Comparison of ENCODE assay signal across 11 cellular contexts in the genomic region with DNA sequence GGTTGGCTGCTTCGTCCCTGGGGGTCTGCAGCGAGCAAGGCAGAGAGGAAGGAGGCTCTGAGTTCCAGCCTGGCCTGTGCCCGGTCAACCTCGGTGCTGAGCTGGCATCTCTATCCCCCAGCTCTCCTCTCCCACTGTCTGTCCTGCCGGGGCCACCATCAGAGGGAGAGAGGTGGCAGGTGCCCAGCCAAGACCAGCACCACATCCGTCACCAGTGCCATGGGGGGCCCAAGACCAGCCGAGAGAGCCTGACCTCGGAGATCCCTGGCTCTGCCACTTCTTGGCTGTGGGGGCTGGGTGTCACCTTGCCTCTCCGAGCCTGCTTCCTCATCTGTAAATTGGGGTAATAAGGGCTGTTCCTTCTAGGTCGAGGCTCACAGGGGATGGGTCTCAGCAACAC. TPM values are rescaled to one million over a fixed set of nuclear protein-coding genes. Genes with fewer than 3 reads are reported as not detected.
A peak's percentile ranks its signal among the peaks of the same experiment; 100 is the strongest.
DNase-seq lines count a peak whose midpoint lies in the region; ATAC-seq and TF ChIP-seq lines count a peak whose summit lies in the region.
"Had no signal": no experiment of that assay in that cellular context is flagged by ENCODE, and none has a peak within 500 bp of the region (broad histone marks: within the 10 kb centered on the region; RNA-seq: fewer than 3 reads in every experiment).

No MANE protein-coding gene starts in this region.

- TF ChIP-seq CTCF in MM.1S (IDR thresholded peaks at IDR 0.05; ENCODE audit: low read length) (no peak), SK-N-SH (IDR thresholded peaks at IDR 0.05) (no peak)

- no peak for TF ChIP-seq EP300 in SK-N-SH (IDR thresholded peaks at IDR 0.05; ENCODE audit: borderline replicate concordance in 1 of 2, low read depth in 1 of 2, low read length in 1 of 2)

- H3K36me3 Mint-ChIP-seq in CD8-positive, alpha-beta memory T cell = no peaks in the 10 kb centered on the region
- H3K36me3 Mint-ChIP-seq in activated naive CD8-positive, alpha-beta T cell treated with anti-CD3 and anti-CD28 coated beads, Interleukin-2, amount 10 ng/mL, durations not matched to agents 7 days and 5 days = no peaks in the 10 kb centered on the region
- no peaks in the 10 kb centered on the region for H3K36me3 Mint-ChIP-seq in natural killer cell treated with Interleukin-12 subunit alpha and Interleukin-12 subunit beta and Interleukin-15 and Interleukin-18, amount 100 ng/mL, for 72 hours
- no peaks in the 10 kb centered on the region for H3K36me3 Mint-ChIP-seq in activated CD4-positive, alpha-beta memory T cell treated with anti-CD3 and anti-CD28 coated beads, Interleukin-2, amount 10 ng/mL, durations not matched to agents 7 days and 5 days (ENCODE audit: low read depth)

- no peaks in the 10 kb centered on the region for H3K36me3 ChIP-seq in CD8-positive, alpha-beta memory T cell (ENCODE audit: insufficient read depth, low read length)
- no peaks in the 10 kb centered on the region for H3K36me3 ChIP-seq in MM.1S (replicated peaks; ENCODE audit: insufficient read depth, low read length)
- H3K36me3 ChIP-seq in SK-N-SH (replicated peaks in 1 of 2; ENCODE audit: control insufficient read depth in 1 of 2, insufficient read depth in 2 of 2, low read length in 1 of 2) = no peaks in the 10 kb centered on the region

- no peaks in the 10 kb centered on the region for H3K9me3 Mint-ChIP-seq in CD8-positive, alpha-beta memory T cell
- H3K9me3 Mint-ChIP-seq in activated naive CD8-positive, alpha-beta T cell treated with anti-CD3 and anti-CD28 coated beads, Interleukin-2, amount 10 ng/mL, durations not matched to agents 7 days and 5 days = no peaks in the 10 kb centered on the region
- H3K9me3 Mint-ChIP-seq in natural killer cell treated with Interleukin-12 subunit alpha and Interleukin-12 subunit beta and Interleukin-15 and Interleukin-18, amount 100 ng/mL, for 72 hours = no peaks in the 10 kb centered on the region
- H3K9me3 Mint-ChIP-seq in activated CD4-positive, alpha-beta memory T cell treated with anti-CD3 and anti-CD28 coated beads, Interleukin-2, amount 10 ng/mL, durations not matched to agents 7 days and 5 days = no peaks in the 10 kb centered on the region

- H2AFZ ChIP-seq in MM.1S (ENCODE audit: low read length) (no peak overlapping the region), SK-N-SH (ENCODE audit: low read depth) (no peak overlapping the region)

- WGBS in SK-N-SH (ENCODE audit: low lambda C conversion rate) = 89% methylated on average over 7 of the region's 10 CpGs

- POLR2A ChIA-PET in CD8-positive, alpha-beta memory T cell (lab: Charles Lee) = interaction anchor here (0.6 kb wide), 2 partner anchors 71 to 223 kb away, joined by 3 to 17 read pairs; no protein-coding TSS in a partner anchor
- POLR2A ChIA-PET in activated naive CD8-positive, alpha-beta T cell treated with anti-CD3 and anti-CD28 coated beads, Interleukin-2, amount 10 ng/mL, durations not matched to agents 7 days and 5 days (lab: Charles Lee) = interaction anchor here (0.9 to 2.6 kb wide), 4 partner anchors 14 to 87 kb away, joined by 3 to 28 read pairs (median 4); a partner anchor contains a TSS
- POLR2A ChIA-PET in activated CD4-positive, alpha-beta memory T cell treated with anti-CD3 and anti-CD28 coated beads, Interleukin-2, amount 10 ng/mL, durations not matched to agents 7 days and 5 days (lab: Charles Lee) = interaction anchor here (1.0 to 4.5 kb wide), 2 partner anchors 12 to 47 kb away, joined by 3 to 24 read pairs; a partner anchor contains a TSS
- POLR2A ChIA-PET in SK-N-SH (lab: Yijun Ruan, JAX) = no interaction called here

- H4K20me1 ChIP-seq in MM.1S (ENCODE audit: insufficient read depth, low read length) = no peaks in the 10 kb centered on the region
- H4K20me1 ChIP-seq in SK-N-SH (ENCODE audit: insufficient read depth) = no peaks in the 10 kb centered on the region

- no peaks in the 10 kb centered on the region for H3K9me2 ChIP-seq in MM.1S (replicated peaks; ENCODE audit: insufficient read depth, low read length)
- H3K9me2 ChIP-seq in SK-N-SH = no peaks in the 10 kb centered on the region

- no peak for DNase-seq in CD8-positive, alpha-beta memory T cell
- DNase-seq in MM.1S = no peak
- no peak for DNase-seq in activated naive CD8-positive, alpha-beta T cell treated with anti-CD3 and anti-CD28 coated beads, Interleukin-2, amount 10 ng/mL, durations not matched to agents 7 days and 5 days
- DNase-seq in natural killer cell treated with Interleukin-12 subunit alpha and Interleukin-12 subunit beta and Interleukin-15 and Interleukin-18, amount 100 ng/mL, for 72 hours (ENCODE audit: low spot score) = no peak
- DNase-seq in NCI-H524 (lab: John Stamatoyannopoulos, UW) = no peak
- no peak for DNase-seq in activated CD4-positive, alpha-beta memory T cell treated with anti-CD3 and anti-CD28 coated beads, Interleukin-2, amount 10 ng/mL, durations not matched to agents 7 days and 5 days
- no peak for DNase-seq in SK-N-SH
- DNase-seq: DMS53, NCI-H1436 treated with DMSO at 0.1 percent for 48 hours had no signal

- no peaks in the 10 kb centered on the region for H3K27me3 ChIP-seq in CD8-positive, alpha-beta memory T cell (ENCODE audit: insufficient read depth, low read length, poor library complexity, severe bottlenecking)
- H3K27me3 ChIP-seq in MM.1S (replicated peaks; ENCODE audit: insufficient read depth, low read length) (no peaks in the 10 kb centered on the region), SK-N-SH (ENCODE audit: insufficient read depth) (no peaks in the 10 kb centered on the region)

- H3K79me2 ChIP-seq in MM.1S (ENCODE audit: low read length) = peaks cover 39% of the 10 kb centered on the region
- no peaks in the 10 kb centered on the region for H3K79me2 ChIP-seq in SK-N-SH (ENCODE audit: insufficient read depth)

- no peaks in the 10 kb centered on the region for H3K9me3 ChIP-seq in CD8-positive, alpha-beta memory T cell (ENCODE audit: low read length)
- H3K9me3 ChIP-seq in MM.1S (replicated peaks; ENCODE audit: insufficient read depth, low read length) = no peaks in the 10 kb centered on the region
- no peaks in the 10 kb centered on the region for H3K9me3 ChIP-seq in SK-N-SH

- peak overlapping the region in 3 of 7 donors; percentile 19 to 35 (median 23) for H3K4me3 Mint-ChIP-seq in CD8-positive, alpha-beta memory T cell
- H3K4me3 Mint-ChIP-seq in activated naive CD8-positive, alpha-beta T cell treated with anti-CD3 and anti-CD28 coated beads, Interleukin-2, amount 10 ng/mL, durations not matched to agents 7 days and 5 days = peak overlapping the region; percentile 44
- peak overlapping the region; percentile 54 for H3K4me3 Mint-ChIP-seq in natural killer cell treated with Interleukin-12 subunit alpha and Interleukin-12 subunit beta and Interleukin-15 and Interleukin-18, amount 100 ng/mL, for 72 hours
- H3K4me3 Mint-ChIP-seq in activated CD4-positive, alpha-beta memory T cell treated with anti-CD3 and anti-CD28 coated beads, Interleukin-2, amount 10 ng/mL, durations not matched to agents 7 days and 5 days = no peak overlapping the region

- peak overlapping the region in 6 of 8 donors; percentile 22 to 68 (median 34) for H3K27ac Mint-ChIP-seq in CD8-positive, alpha-beta memory T cell
- peak overlapping the region; percentile 82 for H3K27ac Mint-ChIP-seq in activated naive CD8-positive, alpha-beta T cell treated with anti-CD3 and anti-CD28 coated beads, Interleukin-2, amount 10 ng/mL, durations not matched to agents 7 days and 5 days
- peak overlapping the region; percentile 62 to 68 for H3K27ac Mint-ChIP-seq in natural killer cell treated with Interleukin-12 subunit alpha and Interleukin-12 subunit beta and Interleukin-15 and Interleukin-18, amount 100 ng/mL, for 72 hours
- no peak overlapping the region for H3K27ac Mint-ChIP-seq in activated CD4-positive, alpha-beta memory T cell treated with anti-CD3 and anti-CD28 coated beads, Interleukin-2, amount 10 ng/mL, durations not matched to agents 7 days and 5 days

- H3F3A ChIP-seq in MM.1S (ENCODE audit: insufficient read depth, low read length) (peaks cover 29% of the 10 kb centered on the region), SK-N-SH (replicated peaks; ENCODE audit: insufficient read depth) (no peaks in the 10 kb centered on the region)

- ATAC-seq in activated naive CD8-positive, alpha-beta T cell treated with anti-CD3 and anti-CD28 coated beads, Interleukin-2, amount 10 ng/mL, durations not matched to agents 7 days and 5 days (ENCODE audit: low read depth) = no peak
- ATAC-seq in natural killer cell treated with Interleukin-12 subunit alpha and Interleukin-12 subunit beta and Interleukin-15 and Interleukin-18, amount 100 ng/mL, for 72 hours = no peak
- no peak for ATAC-seq in GM19463 (IDR thresholded peaks at IDR 0.05; ENCODE audit: unreplicated experiment)

- H3K4me2 ChIP-seq in MM.1S (ENCODE audit: low read depth, low read length) = peak overlapping the region; percentile 96
- H3K4me2 ChIP-seq in SK-N-SH = no peak overlapping the region

- peak overlapping the region; percentile 31 for H3K27ac ChIP-seq in CD8-positive, alpha-beta memory T cell (ENCODE audit: low read depth, low read length)
- H3K27ac ChIP-seq in MM.1S (ENCODE audit: low read length) = peak overlapping the region; percentile 96; the same call in 1 of the 2 replicates
- H3K27ac ChIP-seq in SK-N-SH (ENCODE audit: low read depth in 2 of 2, low read length in 1 of 2) = no peak overlapping the region

- CTCF ChIA-PET in CD8-positive, alpha-beta memory T cell (lab: Charles Lee) = interaction anchor here (1.0 to 6.3 kb wide), 3 partner anchors 70 to 93 kb away, joined by 3 to 61 read pairs (median 3); no protein-coding TSS in a partner anchor
- CTCF ChIA-PET in activated CD4-positive, alpha-beta memory T cell treated with anti-CD3 and anti-CD28 coated beads, Interleukin-2, amount 10 ng/mL, durations not matched to agents 7 days and 5 days (lab: Charles Lee) = interaction anchor here (0.5 to 1.5 kb wide), 5 partner anchors 22 to 216 kb away, joined by 3 to 7 read pairs (median 4); no protein-coding TSS in a partner anchor
- CTCF ChIA-PET in SK-N-SH (lab: Yijun Ruan, JAX) = interaction anchor here (0.7 to 2.6 kb wide), 7 partner anchors 15 to 179 kb away, joined by 3 to 19 read pairs (median 3); no protein-coding TSS in a partner anchor

- no peaks in the 10 kb centered on the region for H3K27me3 Mint-ChIP-seq in CD8-positive, alpha-beta memory T cell
- H3K27me3 Mint-ChIP-seq in activated naive CD8-positive, alpha-beta T cell treated with anti-CD3 and anti-CD28 coated beads, Interleukin-2, amount 10 ng/mL, durations not matched to agents 7 days and 5 days = no peaks in the 10 kb centered on the region
- H3K27me3 Mint-ChIP-seq in natural killer cell treated with Interleukin-12 subunit alpha and Interleukin-12 subunit beta and Interleukin-15 and Interleukin-18, amount 100 ng/mL, for 72 hours = peaks cover 0 to 2% of the 10 kb centered on the region in 2 donors
- H3K27me3 Mint-ChIP-seq in activated CD4-positive, alpha-beta memory T cell treated with anti-CD3 and anti-CD28 coated beads, Interleukin-2, amount 10 ng/mL, durations not matched to agents 7 days and 5 days = no peaks in the 10 kb centered on the region

- peak overlapping the region; percentile 95; the same call in 1 of the 2 replicates for H3K9ac ChIP-seq in MM.1S (ENCODE audit: low read length)
- H3K9ac ChIP-seq in SK-N-SH = no peak overlapping the region

- H3K4me3 ChIP-seq in CD8-positive, alpha-beta memory T cell (ENCODE audit: low read length) = no peak overlapping the region
- H3K4me3 ChIP-seq in MM.1S (ENCODE audit: low read length) (peak overlapping the region; percentile 83; the same call in 1 of the 2 replicates), SK-N-SH (ENCODE audit: low read depth in 2 of 2, low read length in 1 of 2) (no peak overlapping the region)

- TF ChIP-seq RAD21 in SK-N-SH (IDR thresholded peaks at IDR 0.05; ENCODE audit: low read length) = no peak

- H3K4me1 ChIP-seq in CD8-positive, alpha-beta memory T cell (ENCODE audit: insufficient read depth, low read length) = peaks cover 39% of the 10 kb centered on the region
- H3K4me1 ChIP-seq in MM.1S (ENCODE audit: low read length) = peaks cover 23% of the 10 kb centered on the region
- H3K4me1 ChIP-seq in SK-N-SH (ENCODE audit: control insufficient read depth in 1 of 2, insufficient read depth in 2 of 2, low read depth in 1 of 2, low read length in 1 of 2) = peaks cover 0 to 18% of the 10 kb centered on the region in 2 experiments; a peak in 1 of 4 replicates

- peaks cover 30 to 39% (median 35%) of the 10 kb centered on the region in 3 donors for H3K4me1 Mint-ChIP-seq in CD8-positive, alpha-beta memory T cell
- H3K4me1 Mint-ChIP-seq in activated naive CD8-positive, alpha-beta T cell treated with anti-CD3 and anti-CD28 coated beads, Interleukin-2, amount 10 ng/mL, durations not matched to agents 7 days and 5 days = peaks cover 24% of the 10 kb centered on the region
- H3K4me1 Mint-ChIP-seq in natural killer cell treated with Interleukin-12 subunit alpha and Interleukin-12 subunit beta and Interleukin-15 and Interleukin-18, amount 100 ng/mL, for 72 hours (ENCODE audit: low read depth in 2 of 2) = peaks cover 24 to 29% of the 10 kb centered on the region in 2 donors
- H3K4me1 Mint-ChIP-seq in activated CD4-positive, alpha-beta memory T cell treated with anti-CD3 and anti-CD28 coated beads, Interleukin-2, amount 10 ng/mL, durations not matched to agents 7 days and 5 days = peaks cover 43% of the 10 kb centered on the region

RNA-seq across cellular contexts. Expression of a gene that starts 0.6 kb away (rescaled TPM):
- total RNA-seq in CD8-positive, alpha-beta memory T cell = under 1 TPM; 0.13 to 0.22 TPM
- polyA plus RNA-seq in CD8-positive, alpha-beta memory T cell = not detected
- under 1 TPM; 0.82 to 1.00 TPM for total RNA-seq in activated naive CD8-positive, alpha-beta T cell treated with anti-CD3 and anti-CD28 coated beads, Interleukin-2, amount 10 ng/mL, durations not matched to agents 7 days and 5 days
- 1 to 10 TPM; 3.9 TPM for total RNA-seq in natural killer cell treated with Interleukin-12 subunit alpha and Interleukin-12 subunit beta and Interleukin-15 and Interleukin-18, amount 100 ng/mL, for 72 hours
- total RNA-seq in activated CD4-positive, alpha-beta memory T cell treated with anti-CD3 and anti-CD28 coated beads, Interleukin-2, amount 10 ng/mL, durations not matched to agents 7 days and 5 days = under 1 TPM; 0.45 to 0.65 TPM
- polyA plus RNA-seq in SK-N-SH (2012; rRNA removed) = not detected in 2 replicates
- not detected in 2 replicates for polyA plus RNA-seq in SK-N-SH (2012; cell fraction: cytosol; rRNA removed)
- 0.04 TPM in 1 of 2 replicates, not detected in the other for polyA plus RNA-seq in SK-N-SH (2012; cell fraction: nucleus; rRNA removed)
- total RNA-seq: bronchial epithelial cell had no signal

RNA-seq across cellular contexts. Expression of a gene that starts 24.0 kb away (rescaled TPM):
- 1 to 10 TPM; 2.3 to 2.7 TPM for total RNA-seq in CD8-positive, alpha-beta memory T cell
- 1.1 TPM for polyA plus RNA-seq in CD8-positive, alpha-beta memory T cell
- 1 to 10 TPM; 4.5 to 4.7 TPM for total RNA-seq in activated naive CD8-positive, alpha-beta T cell treated with anti-CD3 and anti-CD28 coated beads, Interleukin-2, amount 10 ng/mL, durations not matched to agents 7 days and 5 days
- total RNA-seq in natural killer cell treated with Interleukin-12 subunit alpha and Interleukin-12 subunit beta and Interleukin-15 and Interleukin-18, amount 100 ng/mL, for 72 hours = 1 to 10 TPM; 1.5 to 3.3 TPM
- 1 to 10 TPM; 1.4 to 1.8 TPM for total RNA-seq in activated CD4-positive, alpha-beta memory T cell treated with anti-CD3 and anti-CD28 coated beads, Interleukin-2, amount 10 ng/mL, durations not matched to agents 7 days and 5 days
- polyA plus RNA-seq in SK-N-SH (2012; rRNA removed) = 6.8 and 8.1 TPM in 2 replicates
- 2.9 and 4.5 TPM in 2 replicates for polyA plus RNA-seq in SK-N-SH (2012; cell fraction: cytosol; rRNA removed)
- 21.8 and 22.5 TPM in 2 replicates for polyA plus RNA-seq in SK-N-SH (2012; cell fraction: nucleus; rRNA removed)

RNA-seq across cellular contexts. Expression of a gene that starts 47.4 kb away (rescaled TPM):
- total RNA-seq in CD8-positive, alpha-beta memory T cell = 100 to 1,000 TPM; 108 to 111 TPM
- polyA plus RNA-seq in CD8-positive, alpha-beta memory T cell = 105 TPM
- total RNA-seq in activated naive CD8-positive, alpha-beta T cell treated with anti-CD3 and anti-CD28 coated beads, Interleukin-2, amount 10 ng/mL, durations not matched to agents 7 days and 5 days = 100 to 1,000 TPM; 289 to 297 TPM
- 100 to 1,000 TPM; 125 to 234 TPM for total RNA-seq in natural killer cell treated with Interleukin-12 subunit alpha and Interleukin-12 subunit beta and Interleukin-15 and Interleukin-18, amount 100 ng/mL, for 72 hours
- 100 to 1,000 TPM; 290 to 291 TPM for total RNA-seq in activated CD4-positive, alpha-beta memory T cell treated with anti-CD3 and anti-CD28 coated beads, Interleukin-2, amount 10 ng/mL, durations not matched to agents 7 days and 5 days
- 1.9 and 2.1 TPM in 2 replicates for polyA plus RNA-seq in SK-N-SH (2012; rRNA removed)
- polyA plus RNA-seq in SK-N-SH (2012; cell fraction: cytosol; rRNA removed) = 0.67 and 0.92 TPM in 2 replicates
- 4.9 and 5.6 TPM in 2 replicates for polyA plus RNA-seq in SK-N-SH (2012; cell fraction: nucleus; rRNA removed)

Comparison
In these comparisons a context has a peak if more than half of its experiments do, and no peak if none do; other contexts are left out.
1. H3K27ac ChIP-seq: peak in CD8-positive, alpha-beta memory T cell (single experiment) and MM.1S (single experiment); none in SK-N-SH (0 of 2).